ENCODE assay signal across 8 cellular contexts in the genomic region with DNA sequence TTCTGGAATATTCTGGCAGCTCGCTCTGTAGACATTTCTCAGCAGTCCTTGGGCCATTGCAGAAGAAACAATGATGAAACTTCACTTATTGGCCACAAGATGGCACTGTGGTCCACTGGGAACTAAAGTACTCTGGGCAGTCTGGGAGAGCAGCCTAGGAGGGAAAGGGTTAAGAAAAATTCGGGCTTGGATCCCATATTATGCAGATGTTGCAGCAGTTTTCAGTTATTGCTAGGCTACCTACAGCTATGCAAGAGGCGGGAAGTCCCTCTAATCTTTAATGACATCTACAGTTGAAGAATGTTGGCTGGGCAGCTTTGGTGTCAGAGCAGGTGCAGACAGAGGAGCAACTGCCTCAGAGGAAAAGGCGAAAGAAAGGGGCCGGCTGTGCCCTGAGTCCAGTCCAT.
DNase-seq lines count a peak whose midpoint lies in the region; ATAC-seq and TF ChIP-seq lines count a peak whose summit lies in the region.

No MANE protein-coding gene starts in this region.

- POLR2A ChIA-PET in IMR-90 (lab: Charles Lee; ENCODE audit: unreplicated experiment), result interaction anchor here (0.8 kb wide), 1 partner anchor 22 kb away, joined by 3 read pairs; no protein-coding TSS in a partner anchor

- WGBS in IMR-90 (ENCODE audit: extremely low coverage in 2 of 2, insufficient read length in 1 of 2), 2 experiments, result 17% methylated on average over 1 of the region's 5 CpGs; no CpG with 5 or more reads in 1 of the 2 experiments

- H3K56ac ChIP-seq in IMR-90 (ENCODE audit: extremely low read depth, insufficient read depth, low read length), result no peak overlapping the region

- peak overlapping the region; percentile 93 for H3K14ac ChIP-seq in IMR-90 (replicated peaks; ENCODE audit: low read depth, low read length)

- peaks cover 4 to 10% of the 10 kb centered on the region in 2 donors for H3K27me3 Mint-ChIP-seq in natural killer cell (ENCODE audit: low read depth in 2 of 2)

- H3K4me3 ChIP-seq in IMR-90 (ENCODE audit: insufficient read depth, low read depth, low read length) (no peak overlapping the region), epithelial cell of proximal tubule (ENCODE audit: low read depth, low read length) (no peak overlapping the region)

- H2BK20ac ChIP-seq in IMR-90 (ENCODE audit: low read depth, low read length), result peak overlapping the region; percentile 91

- H4K91ac ChIP-seq in IMR-90 (ENCODE audit: insufficient read depth, low read depth, low read length), result peak overlapping the region; percentile 48; the same call in 1 of the 2 replicates

- peak overlapping the region; percentile 94 for H2BK120ac ChIP-seq in IMR-90 (ENCODE audit: low read depth, low read length)

- peak overlapping the region; percentile 51 for H2AFZ ChIP-seq in IMR-90 (replicated peaks; ENCODE audit: low read length, poor library complexity)

- H3K4me1 ChIP-seq in IMR-90 (ENCODE audit: control insufficient read depth, insufficient read depth, low read length), result peaks cover 22% of the 10 kb centered on the region

- peak overlapping the region; percentile 71 for H2AK9ac ChIP-seq in IMR-90 (replicated peaks; ENCODE audit: low read depth, low read length, poor library complexity)

- peak; percentile 80 for ATAC-seq in GM21786 (IDR thresholded peaks at IDR 0.05; ENCODE audit: unreplicated experiment)
- peak; percentile 50 for ATAC-seq in IMR-90 (ENCODE audit: low read depth)
- ATAC-seq in natural killer cell, result peak; percentile 53 to 75 (median 69)

- H3K23ac ChIP-seq in IMR-90 (ENCODE audit: low read depth, low read length), result peak overlapping the region; percentile 62; the same call in 1 of the 2 replicates

- intact Hi-C loops in IMR-90 (cut with micrococcal nuclease) (loop anchor here (1.0 to 5.0 kb wide), 4 partner anchors 24 to 324 kb away; no protein-coding TSS in a partner anchor), natural killer cell (cut with micrococcal nuclease) (no loop called here)

- H3K79me1 ChIP-seq in IMR-90 (ENCODE audit: low read depth in 1 of 2, low read length in 2 of 2), result peaks cover 0 to 7% of the 10 kb centered on the region in 2 experiments; a peak in 1 of 4 replicates

- H3K9me3 ChIP-seq in IMR-90 (ENCODE audit: control insufficient read depth, insufficient read depth, low read length), result no peaks in the 10 kb centered on the region

- no peaks in the 10 kb centered on the region for H3K9me3 Mint-ChIP-seq in natural killer cell

- DNase-seq in EH (ENCODE audit: low read depth) (peak; percentile 84), IMR-90 (peak; percentile 90), SK-N-DZ (ENCODE audit: low spot score) (peak; percentile 87), epithelial cell of proximal tubule (ENCODE audit: low read depth) (no peak), natural killer cell (no peak), activated gamma-delta T cell (lab: John Stamatoyannopoulos, UW) (no peak)

- H3K18ac ChIP-seq in IMR-90 (ENCODE audit: low read depth, low read length), result peak overlapping the region; percentile 58; the same call in 1 of the 2 replicates

- H2BK5ac ChIP-seq in IMR-90 (ENCODE audit: low read depth, low read length, poor library complexity, severe bottlenecking), result peak overlapping the region; percentile 97

- peak; percentile 78 for TF ChIP-seq RAD21 in IMR-90 (IDR thresholded peaks at IDR 0.05; ENCODE audit: low read length)

- TF ChIP-seq POLR2A in IMR-90 (IDR thresholded peaks at IDR 0.05; ENCODE audit: low read depth, low read length), result no peak

- H2BK15ac ChIP-seq in IMR-90 (ENCODE audit: low read depth, low read length), result peak overlapping the region; percentile 73; the same call in 2 of the 3 replicates

- in situ Hi-C loops in IMR-90 (cut with MboI; ENCODE audit: low sequenced_read_pairs), result no loop called here

- peak overlapping the region; percentile 6 to 82; a peak in 2 of 4 replicates for H4K8ac ChIP-seq in IMR-90 (ENCODE audit: low read depth in 2 of 2, low read length in 2 of 2)

- no peaks in the 10 kb centered on the region for H3K36me3 ChIP-seq in IMR-90 (ENCODE audit: control insufficient read depth, insufficient read depth, low read length)

- no peaks in the 10 kb centered on the region for H4K20me1 ChIP-seq in IMR-90 (ENCODE audit: insufficient read depth, low read length)

- no TSS peak for BruUV-seq in IMR-90 (replicated peaks; lab: Mats Ljungman, UMichigan)

- peak overlapping the region; percentile 65 for H2AK5ac ChIP-seq in IMR-90 (ENCODE audit: low read depth, low read length)

- peak; percentile 95 for TF ChIP-seq CTCF in 22Rv1 (IDR thresholded peaks at IDR 0.05)
- TF ChIP-seq CTCF in IMR-90 (conservative IDR thresholded peaks at IDR 0.05; ENCODE audit: low read depth, low read length), result peak; percentile 78
- peak; percentile 83 for TF ChIP-seq CTCF in epithelial cell of proximal tubule (conservative IDR thresholded peaks at IDR 0.05; ENCODE audit: low read depth, low read length)
- TF ChIP-seq CTCF in natural killer cell (IDR thresholded peaks at IDR 0.05), result peak; percentile 73

- H3K27ac ChIP-seq in 22Rv1 (no peak overlapping the region), IMR-90 (ENCODE audit: insufficient read depth, low read length) (no peak overlapping the region)

- H3K9me1 ChIP-seq in IMR-90 (ENCODE audit: insufficient read depth, low read length), result peaks cover 16% of the 10 kb centered on the region

- H4K5ac ChIP-seq in IMR-90 (ENCODE audit: low read depth, low read length), result peak overlapping the region; percentile 35; the same call in 1 of the 2 replicates

- H3K27ac Mint-ChIP-seq in natural killer cell, result no peak overlapping the region

- no peaks in the 10 kb centered on the region for H3K36me3 Mint-ChIP-seq in natural killer cell

- H3K9ac ChIP-seq in IMR-90 (ENCODE audit: low read depth, low read length), result no peak overlapping the region

- CTCF ChIA-PET in IMR-90 (lab: Yijun Ruan, JAX), result interaction anchor here (0.6 to 4.2 kb wide), 17 partner anchors 14 to 145 kb away, joined by 3 to 19 read pairs (median 4); no protein-coding TSS in a partner anchor

- peak overlapping the region; percentile 82 for H3K4ac ChIP-seq in IMR-90 (ENCODE audit: low read depth, low read length)

- H3K4me3 Mint-ChIP-seq in natural killer cell, result no peak overlapping the region

- dilution Hi-C loops in IMR-90 (cut with HindIII; ENCODE audit: low sequenced_read_pairs, unreplicated experiment), result no loop called here

- H3K4me2 ChIP-seq in IMR-90 (ENCODE audit: low read depth, low read length), result no peak overlapping the region

- peaks cover 0 to 6% of the 10 kb centered on the region in 2 donors for H3K4me1 Mint-ChIP-seq in natural killer cell

- no peaks in the 10 kb centered on the region for H3K27me3 ChIP-seq in IMR-90 (ENCODE audit: control insufficient read depth, insufficient read depth, low read length)

TF ChIP-seq in IMR-90, 13 proteins besides CTCF, POLR2A, EP300 and RAD21:
- TF ChIP-seq SMC3 (IDR thresholded peaks at IDR 0.05; ENCODE audit: low read depth, low read length) (peak; percentile 63), FOS (IDR thresholded peaks at IDR 0.05; ENCODE audit: low read depth, low read length) (no peak), NFE2L2 (IDR thresholded peaks at IDR 0.05; ENCODE audit: low read depth, low read length) (no peak), RFX5 (IDR thresholded peaks at IDR 0.05; ENCODE audit: low read depth, low read length) (no peak), RCOR1 (IDR thresholded peaks at IDR 0.05; ENCODE audit: insufficient replicate concordance, low read length) (no peak), MAFK (IDR thresholded peaks at IDR 0.05; ENCODE audit: low read depth, low read length) (no peak), CEBPB (IDR thresholded peaks at IDR 0.05; ENCODE audit: low read depth, low read length) (peak; percentile 58), MAZ (IDR thresholded peaks at IDR 0.05; ENCODE audit: borderline replicate concordance, low read depth, low read length) (no peak), BHLHE40 (IDR thresholded peaks at IDR 0.05; ENCODE audit: low read depth, low read length) (no peak), CHD1 (IDR thresholded peaks at IDR 0.05; ENCODE audit: low read depth, low read length) (no peak), MXI1 (IDR thresholded peaks at IDR 0.05; ENCODE audit: borderline replicate concordance, low read depth, low read length) (no peak)
- TF ChIP-seq, protein P1, sequence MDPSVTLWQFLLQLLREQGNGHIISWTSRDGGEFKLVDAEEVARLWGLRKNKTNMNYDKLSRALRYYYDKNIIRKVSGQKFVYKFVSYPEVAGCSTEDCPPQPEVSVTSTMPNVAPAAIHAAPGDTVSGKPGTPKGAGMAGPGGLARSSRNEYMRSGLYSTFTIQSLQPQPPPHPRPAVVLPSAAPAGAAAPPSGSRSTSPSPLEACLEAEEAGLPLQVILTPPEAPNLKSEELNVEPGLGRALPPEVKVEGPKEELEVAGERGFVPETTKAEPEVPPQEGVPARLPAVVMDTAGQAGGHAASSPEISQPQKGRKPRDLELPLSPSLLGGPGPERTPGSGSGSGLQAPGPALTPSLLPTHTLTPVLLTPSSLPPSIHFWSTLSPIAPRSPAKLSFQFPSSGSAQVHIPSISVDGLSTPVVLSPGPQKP (IDR thresholded peaks at IDR 0.05; ENCODE audit: borderline replicate concordance, low read depth, low read length), result no peak
- TF ChIP-seq, protein P2, sequence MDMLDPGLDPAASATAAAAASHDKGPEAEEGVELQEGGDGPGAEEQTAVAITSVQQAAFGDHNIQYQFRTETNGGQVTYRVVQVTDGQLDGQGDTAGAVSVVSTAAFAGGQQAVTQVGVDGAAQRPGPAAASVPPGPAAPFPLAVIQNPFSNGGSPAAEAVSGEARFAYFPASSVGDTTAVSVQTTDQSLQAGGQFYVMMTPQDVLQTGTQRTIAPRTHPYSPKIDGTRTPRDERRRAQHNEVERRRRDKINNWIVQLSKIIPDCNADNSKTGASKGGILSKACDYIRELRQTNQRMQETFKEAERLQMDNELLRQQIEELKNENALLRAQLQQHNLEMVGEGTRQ (IDR thresholded peaks at IDR 0.05; ENCODE audit: low read depth, low read length), result no peak

Comparison
In these comparisons a context has a peak if more than half of its experiments do, and no peak if none do; other contexts are left out.
1. DNase-seq: peak in EH (single experiment), IMR-90 (single experiment) and SK-N-DZ (single experiment); none in epithelial cell of proximal tubule (single experiment), natural killer cell (single experiment) and activated gamma-delta T cell (single experiment).
2. Peak in every context shown above with its lines, with median percentiles within 50 percentile points of each other: CTCF ChIP-seq and ATAC-seq.